ENCODE assay signal across 24 cellular contexts in genomic region chr4:16315451-16315850, GRCh38.
"Had no signal": no experiment of that assay in that cellular context is flagged by ENCODE, and none has a peak within 500 bp of the region (broad histone marks: within the 10 kb centered on the region; RNA-seq: fewer than 3 reads in every experiment).

No MANE protein-coding gene starts in this region.

- H3K9me3 ChIP-seq: colonic mucosa, esophagus squamous epithelium, gastroesophageal sphincter, heart left ventricle, left lung, lower lobe of right lung, mucosa of descending colon had no signal

- H3K36me3 ChIP-seq: colonic mucosa, esophagus squamous epithelium, gastroesophageal sphincter, heart left ventricle, left lung, lower lobe of right lung had no signal

- H3K27me3 ChIP-seq: colonic mucosa, esophagus squamous epithelium, gastroesophageal sphincter, heart left ventricle, hepatocyte, left lung had no signal

- H3K4me3 ChIP-seq: colonic mucosa, esophagus squamous epithelium, gastroesophageal sphincter, heart left ventricle, hepatocyte, left lung, lower lobe of right lung, mucosa of descending colon had no signal

- H3K27ac ChIP-seq: colonic mucosa, epithelial cell of prostate, esophagus squamous epithelium, gastroesophageal sphincter, heart left ventricle, hepatocyte, left lung, lower lobe of right lung had no signal

- H3K4me1 ChIP-seq: colonic mucosa, esophagus squamous epithelium, gastroesophageal sphincter, heart left ventricle, left lung, lower lobe of right lung had no signal

- DNase-seq: colonic mucosa; cortex of kidney; effector CD8-positive, alpha-beta T cell; effector memory CD8-positive, alpha-beta T cell; endodermal cell; erythroblast; esophagus squamous epithelium; foreskin fibroblast; heart left ventricle; hypothalamus; immature natural killer cell; islet precursor cell; kidney; kidney glomerular epithelial cell; left colon; left lung; left ventricle myocardium superior; lower lobe of right lung; mesenchymal stem cell; mucosa of descending colon; naive B cell had no signal
